ENCODE assay signal across 1 cellular context in genomic region chr13:100957741-100958140, GRCh38.
TF ChIP-seq lines count a peak whose summit lies in the region.

No MANE protein-coding gene starts in this region.

TF ChIP-seq in GM23338, 12 proteins besides CTCF, POLR2A, EP300 and RAD21 (continued from another document):
- TF ChIP-seq ZNF331 (CRISPR knock-in tag; IDR thresholded peaks at IDR 0.05; ENCODE audit: low read depth) (no peak), REST (IDR thresholded peaks at IDR 0.05; ENCODE audit: unreplicated experiment) (no peak), STAT1 (IDR thresholded peaks at IDR 0.05; ENCODE audit: unreplicated experiment) (no peak), ZNF114 (CRISPR knock-in tag; IDR thresholded peaks at IDR 0.05) (no peak), NANOG (IDR thresholded peaks at IDR 0.05; ENCODE audit: borderline replicate concordance) (no peak)
